ENCODE assay signal across 26 cellular contexts in the genomic region with DNA sequence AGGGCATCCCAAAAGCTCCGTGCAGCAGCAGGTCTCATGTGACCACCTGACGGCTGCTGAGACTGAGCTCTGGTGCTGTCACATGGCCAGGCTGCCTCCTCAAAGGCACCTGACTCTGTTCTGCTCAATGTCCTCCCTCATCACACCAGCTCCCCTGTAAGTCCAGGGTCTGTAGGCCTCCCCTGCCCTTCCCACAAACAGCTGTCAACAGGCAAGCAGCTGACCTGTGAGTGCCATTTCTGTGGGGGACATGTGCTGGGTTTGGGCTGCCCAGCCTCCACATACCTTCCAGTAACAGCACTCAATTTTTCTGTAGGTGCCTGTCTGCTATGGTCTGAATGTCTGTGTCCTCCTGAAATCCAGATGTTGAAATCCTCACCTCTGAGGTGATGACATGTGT.
"Had no signal": no experiment of that assay in that cellular context is flagged by ENCODE, and none has a peak within 500 bp of the region (broad histone marks: within the 10 kb centered on the region; RNA-seq: fewer than 3 reads in every experiment).

No MANE protein-coding gene starts in this region.

- DNase-seq: activated CD4-positive, alpha-beta T cell treated with anti-CD3 and anti-CD28 coated beads for 48 hours; activated CD4-positive, alpha-beta T cell treated with anti-CD3 and anti-CD28 coated beads, Interleukin-2, amount 50 U/mL, for 4 hours; activated CD4-positive, CD25-positive, alpha-beta regulatory T cell treated with anti-CD3 and anti-CD28 coated beads, Interleukin-2, amount 50 U/mL, for 72 hours; activated gamma-delta T cell; activated naive CD4-positive, alpha-beta T cell treated with anti-CD3 and anti-CD28 coated beads for 36 hours; activated naive CD8-positive, alpha-beta T cell treated with anti-CD3 and anti-CD28 coated beads, Interleukin-2, amount 10 ng/mL, durations not matched to agents 7 days and 5 days; activated T-cell treated with anti-CD3 and anti-CD28 coated beads for 4 hours; activated T-cell treated with anti-CD3 and anti-CD28 coated beads, Interleukin-2, amount 50 U/mL, for 48 hours; adrenal gland; anterior cingulate cortex; cerebellar nuclear complex; Kasumi-1; NCI-H1105 treated with DMSO at 0.1 percent for 48 hours; NCI-H146; NCI-H187 treated with DMSO at 0.1 percent for 48 hours; NCI-H2081 treated with DMSO at 0.1 percent for 48 hours; NCI-H446; NCI-H524; PC-3; SHP77; T-helper 9 cell had no signal

- H3K27me3 ChIP-seq: adrenal gland, SJSA1 had no signal

- H3K4me1 ChIP-seq: adrenal gland, SJSA1 had no signal

- H3K9me3 Mint-ChIP-seq: activated T-helper 17 cell treated with anti-CD3 and anti-CD28 coated beads, Interleukin-2, amount 50 U/mL, for 72 hours had no signal

- H3K36me3 ChIP-seq: adrenal gland, SJSA1 had no signal

- H3K27ac ChIP-seq: adrenal gland, SJSA1 had no signal

- H3K4me3 ChIP-seq: adrenal gland, SJSA1 had no signal

- H3K27ac Mint-ChIP-seq: activated naive CD4-positive, alpha-beta T cell treated with anti-CD3 and anti-CD28 coated beads for 36 hours; activated naive CD8-positive, alpha-beta T cell treated with anti-CD3 and anti-CD28 coated beads, Interleukin-2, amount 10 ng/mL, durations not matched to agents 7 days and 5 days; activated T-helper 17 cell treated with anti-CD3 and anti-CD28 coated beads, Interleukin-2, amount 50 U/mL, for 72 hours; T-helper 1 cell treated with Interleukin-12 subunit alpha and Interleukin-12 subunit beta and Interleukin-4 antibody, amounts not matched to agents 30 μg/mL and 1 μg/mL, for 36 hours; WTC11 had no signal

- H3K27me3 Mint-ChIP-seq: activated naive CD8-positive, alpha-beta T cell treated with anti-CD3 and anti-CD28 coated beads, Interleukin-2, amount 10 ng/mL, durations not matched to agents 7 days and 5 days; activated T-helper 17 cell treated with anti-CD3 and anti-CD28 coated beads, Interleukin-2, amount 50 U/mL, for 72 hours had no signal

- ATAC-seq: activated T-helper 17 cell treated with anti-CD3 and anti-CD28 coated beads, Interleukin-2, amount 50 U/mL, for 72 hours; PC-3; WTC11 had no signal

- FAIRE-seq: RCC 7860 had no signal

- H3K4me3 Mint-ChIP-seq: activated naive CD4-positive, alpha-beta T cell treated with anti-CD3 and anti-CD28 coated beads for 36 hours; activated naive CD8-positive, alpha-beta T cell treated with anti-CD3 and anti-CD28 coated beads, Interleukin-2, amount 10 ng/mL, durations not matched to agents 7 days and 5 days; activated T-helper 17 cell treated with anti-CD3 and anti-CD28 coated beads, Interleukin-2, amount 50 U/mL, for 72 hours; T-helper 1 cell treated with Interleukin-12 subunit alpha and Interleukin-12 subunit beta and Interleukin-4 antibody, amounts not matched to agents 30 μg/mL and 1 μg/mL, for 36 hours; WTC11 had no signal
